1 cellular context compared by ENCODE assay signal in genomic region chr17:57895382-57896060, GRCh38.
TF ChIP-seq lines count a peak whose summit lies in the region.

No MANE protein-coding gene starts in this region.

TF ChIP-seq in HCT116, 20 proteins besides CTCF, POLR2A, EP300 and RAD21 (continued from another document):
- no peak for TF ChIP-seq EZH2phosphoT487 (IDR thresholded peaks at IDR 0.05; ENCODE audit: borderline replicate concordance)
- TF ChIP-seq EZH2 (IDR thresholded peaks at IDR 0.05): no peak
- no peak for TF ChIP-seq ZBTB33 (IDR thresholded peaks at IDR 0.05; ENCODE audit: extremely low read depth, insufficient replicate concordance, low read length)
- TF ChIP-seq SIN3A (IDR thresholded peaks at IDR 0.05; ENCODE audit: low read depth): no peak
- TF ChIP-seq POLR2AphosphoS5 (IDR thresholded peaks at IDR 0.05; ENCODE audit: low read depth, low read length): no peak
- no peak for TF ChIP-seq REST (IDR thresholded peaks at IDR 0.05; ENCODE audit: low read depth)
- TF ChIP-seq EGR1 (IDR thresholded peaks at IDR 0.05; ENCODE audit: low read depth): no peak
- no peak for TF ChIP-seq ELF1 (IDR thresholded peaks at IDR 0.05; ENCODE audit: borderline replicate concordance, low read depth)
